Comparison of ENCODE assay signal across 8 cellular contexts in the genomic region with DNA sequence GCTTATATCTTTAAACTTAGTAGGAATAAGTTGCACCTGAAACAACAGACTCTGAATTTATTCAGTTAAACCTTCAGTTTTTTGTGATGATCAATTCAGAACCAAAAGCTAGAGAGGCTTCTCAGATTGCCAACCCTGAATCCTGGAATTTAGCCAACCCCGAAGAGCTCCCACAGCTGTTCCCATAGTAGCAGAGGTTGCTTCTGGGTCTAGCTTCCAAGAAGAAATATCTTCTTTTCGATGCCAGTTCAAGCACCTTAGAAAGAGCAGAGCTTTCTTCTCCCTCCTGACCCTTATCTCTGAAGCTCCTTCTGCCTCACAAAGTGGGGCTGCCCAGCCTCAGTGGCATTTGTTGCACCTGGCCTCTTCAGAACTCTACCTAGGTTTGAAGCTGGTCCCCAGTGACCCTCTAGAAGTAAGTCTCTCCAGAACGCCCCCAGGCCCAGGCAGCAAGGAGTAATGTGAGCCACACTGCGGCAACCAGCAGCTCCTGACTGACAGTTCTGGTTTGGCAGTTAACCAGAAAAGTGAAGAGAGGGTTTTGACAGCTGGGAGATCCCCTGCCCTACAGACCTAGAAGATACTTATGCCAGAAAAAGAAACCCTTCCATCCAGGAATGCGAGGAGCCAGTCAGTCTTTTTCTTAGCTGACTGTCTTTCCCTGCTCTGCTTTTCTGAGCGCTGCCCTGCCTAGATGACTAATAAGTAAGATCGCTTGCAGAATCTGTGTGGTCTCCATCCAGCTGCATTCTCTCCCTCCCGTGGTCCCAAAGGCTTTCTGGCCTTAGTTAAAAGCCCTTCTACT.
DNase-seq lines count a peak whose midpoint lies in the region; ATAC-seq and TF ChIP-seq lines count a peak whose summit lies in the region.

No MANE protein-coding gene starts in this region.

- no peaks in the 10 kb centered on the region for H3K9me3 Mint-ChIP-seq in glutamatergic neuron (ENCODE audit: unreplicated experiment)
- no peaks in the 10 kb centered on the region for H3K9me3 Mint-ChIP-seq in stimulated activated naive B cell treated with anti-CD40 and anti-IgM and Interleukin-4, amounts not matched to agents 10 μg/mL and 1 μg/mL and 100 μg/mL, for 72 hours

- H3K4me3 Mint-ChIP-seq in glutamatergic neuron (ENCODE audit: unreplicated experiment), result peak overlapping the region; percentile 13
- H3K4me3 Mint-ChIP-seq in stimulated activated naive B cell treated with anti-CD40 and anti-IgM and Interleukin-4, amounts not matched to agents 10 μg/mL and 1 μg/mL and 100 μg/mL, for 72 hours, result no peak overlapping the region

- H3K4me3 ChIP-seq in A673 (ENCODE audit: low read depth, low read length, poor library complexity, severe bottlenecking) (no peak overlapping the region), H7 (ENCODE audit: insufficient read depth, low read depth, low read length) (no peak overlapping the region)

- no peak overlapping the region for H3K27ac ChIP-seq in A673 (ENCODE audit: low read depth, low read length, poor library complexity, severe bottlenecking)

- peak overlapping the region; percentile 24 for H3K27ac Mint-ChIP-seq in glutamatergic neuron (ENCODE audit: unreplicated experiment)
- H3K27ac Mint-ChIP-seq in stimulated activated naive B cell treated with anti-CD40 and anti-IgM and Interleukin-4, amounts not matched to agents 10 μg/mL and 1 μg/mL and 100 μg/mL, for 72 hours, result no peak overlapping the region

- H3K27me3 Mint-ChIP-seq in glutamatergic neuron (ENCODE audit: unreplicated experiment), result peaks cover 1% of the 10 kb centered on the region
- H3K27me3 Mint-ChIP-seq in stimulated activated naive B cell treated with anti-CD40 and anti-IgM and Interleukin-4, amounts not matched to agents 10 μg/mL and 1 μg/mL and 100 μg/mL, for 72 hours, result no peaks in the 10 kb centered on the region

- no peaks in the 10 kb centered on the region for H3K36me3 ChIP-seq in A673 (ENCODE audit: insufficient read depth, low read length, poor library complexity, severe bottlenecking)
- no peaks in the 10 kb centered on the region for H3K36me3 ChIP-seq in H7 (replicated peaks; ENCODE audit: control insufficient read depth, insufficient read depth, low read length)

- no peaks in the 10 kb centered on the region for H3K36me3 Mint-ChIP-seq in glutamatergic neuron (ENCODE audit: unreplicated experiment)
- no peaks in the 10 kb centered on the region for H3K36me3 Mint-ChIP-seq in stimulated activated naive B cell treated with anti-CD40 and anti-IgM and Interleukin-4, amounts not matched to agents 10 μg/mL and 1 μg/mL and 100 μg/mL, for 72 hours

- TF ChIP-seq CTCF in A673 (conservative IDR thresholded peaks at IDR 0.05; ENCODE audit: low read depth, low read length) (no peak), glutamatergic neuron (IDR thresholded peaks at IDR 0.05; ENCODE audit: partially characterized antibody, unreplicated experiment) (no peak)

- peaks cover 14% of the 10 kb centered on the region for H3K4me1 Mint-ChIP-seq in glutamatergic neuron (ENCODE audit: low read depth, unreplicated experiment)
- H3K4me1 Mint-ChIP-seq in stimulated activated naive B cell treated with anti-CD40 and anti-IgM and Interleukin-4, amounts not matched to agents 10 μg/mL and 1 μg/mL and 100 μg/mL, for 72 hours, result peaks cover 0 to 2% of the 10 kb centered on the region in 2 donors

- intact Hi-C loops in A673 (cut with micrococcal nuclease; ENCODE audit: unreplicated experiment), result loop anchor here (1.0 kb wide), 1 partner anchor 357 kb away; no protein-coding TSS in a partner anchor
- intact Hi-C loops in left colon (cut with DNase I, micrococcal nuclease), result no loop called here

- POLR2A ChIA-PET in A673 (lab: Charles Lee; ENCODE audit: low non-redundant PET), result interaction anchor here (0.5 kb wide), 1 partner anchor 202 kb away, joined by 3 read pairs; no protein-coding TSS in a partner anchor

- no peaks in the 10 kb centered on the region for H3K27me3 ChIP-seq in A673 (replicated peaks; ENCODE audit: insufficient read depth, low read depth, low read length, poor library complexity)
- H3K27me3 ChIP-seq in H7 (ENCODE audit: control insufficient read depth, insufficient read depth, low read length), result no peaks in the 10 kb centered on the region

- no peaks in the 10 kb centered on the region for H3K9me3 ChIP-seq in A673 (ENCODE audit: low read depth, low read length, poor library complexity, severe bottlenecking)

- no TSS peak for BruUV-seq in A673 (replicated peaks; lab: Mats Ljungman, UMichigan)

- CTCF ChIA-PET in A673 (lab: Charles Lee), result interaction anchor here (0.6 to 1.3 kb wide), 3 partner anchors 356 to 513 kb away, joined by 3 to 7 read pairs (median 3); no protein-coding TSS in a partner anchor

- DNase-seq in A673 (ENCODE audit: low spot score) (peak; percentile 58), H7 (peak; percentile 9), RPMI7951 (ENCODE audit: low read depth) (peak; percentile 89), glutamatergic neuron (peak; percentile 47), left colon (no peak)
- DNase-seq in activated CD4-positive, alpha-beta T cell treated with anti-CD3 and anti-CD28 coated beads for 1 hour, result no peak
- DNase-seq in stimulated activated naive B cell treated with anti-CD40 and anti-IgM and Interleukin-4, amounts not matched to agents 10 μg/mL and 1 μg/mL and 100 μg/mL, for 72 hours, result no peak

- H3K4me1 ChIP-seq in A673 (ENCODE audit: insufficient read depth, low read length, poor library complexity, severe bottlenecking), result peaks cover 23% of the 10 kb centered on the region

- no peak for ATAC-seq in HG03139 (IDR thresholded peaks at IDR 0.05; ENCODE audit: unreplicated experiment)
- ATAC-seq in left colon, result no peak
- no peak for ATAC-seq in stimulated activated naive B cell treated with anti-CD40 and anti-IgM and Interleukin-4, amounts not matched to agents 10 μg/mL and 1 μg/mL and 100 μg/mL, for 72 hours (replicated peaks)

Comparison
In these comparisons a context has a peak if more than half of its experiments do, and no peak if none do; other contexts are left out.
1. DNase-seq: peak in A673 (single experiment), H7 (single experiment), RPMI7951 (single experiment) and glutamatergic neuron (single experiment); none in activated CD4-positive, alpha-beta T cell treated with anti-CD3 and anti-CD28 coated beads for 1 hour (single experiment), left colon (0 of 2) and stimulated activated naive B cell treated with anti-CD40 and anti-IgM and Interleukin-4, amounts not matched to agents 10 μg/mL and 1 μg/mL and 100 μg/mL, for 72 hours (single experiment).